Comparison of ENCODE assay signal across 2 cellular contexts in genomic region chr11:58917159-58917765, GRCh38.
TF ChIP-seq lines count a peak whose summit lies in the region.

No MANE protein-coding gene starts in this region.

TF ChIP-seq in HEK293, 187 proteins besides CTCF, POLR2A, EP300 and RAD21:
- TF ChIP-seq PBX3 (CRISPR knock-in tag; IDR thresholded peaks at IDR 0.05) (no peak), TRIM28 (IDR thresholded peaks at IDR 0.05; ENCODE audit: borderline replicate concordance, low read length) (peak; percentile 97), ZNF324 (tag by site-specific recombination; IDR thresholded peaks at IDR 0.05) (no peak), ZNF280C (tag by site-specific recombination; IDR thresholded peaks at IDR 0.05) (no peak), SETDB1 (IDR thresholded peaks at IDR 0.05; ENCODE audit: insufficient read length, low read length) (peak; percentile 93), ZNF561 (tag by site-specific recombination; IDR thresholded peaks at IDR 0.05; ENCODE audit: borderline replicate concordance) (no peak), ZNF280D (tag by site-specific recombination; IDR thresholded peaks at IDR 0.05) (peak; percentile 73; the same call in 1 of the 2 replicates)

TF ChIP-seq in K562, 482 proteins besides CTCF, POLR2A, EP300 and RAD21 (continued from another document):
- 0 out of 2 replicates have a peak, but pooled peaks have one; percentile 25 for TF ChIP-seq FOXJ2 (tag; IDR thresholded peaks at IDR 0.05)
